In genomic region chr5:6781711-6782110, GRCh38 we compare ENCODE assay signal across 24 cellular contexts.
A peak's percentile ranks its signal among the peaks of the same experiment; 100 is the strongest.
DNase-seq lines count a peak whose midpoint lies in the region; ATAC-seq and TF ChIP-seq lines count a peak whose summit lies in the region.
"Had no signal": no experiment of that assay in that cellular context is flagged by ENCODE, and none has a peak within 500 bp of the region (broad histone marks: within the 10 kb centered on the region; RNA-seq: fewer than 3 reads in every experiment).

No MANE protein-coding gene starts in this region.

- intact Hi-C loops in mammary epithelial cell (cut with micrococcal nuclease): no loop called here
- intact Hi-C loops in MCF 10A (cut with micrococcal nuclease): no loop called here

- H3K4ac ChIP-seq in neuronal stem cell (ENCODE audit: low read length): no peak overlapping the region

- no peaks in the 10 kb centered on the region for H3K36me3 Mint-ChIP-seq in MCF 10A (ENCODE audit: insufficient read depth, unreplicated experiment)
- H3K36me3 Mint-ChIP-seq: activated CD8-positive, alpha-beta memory T cell treated with anti-CD3 and anti-CD28 coated beads, Interleukin-2, amount 10 ng/mL, durations not matched to agents 7 days and 5 days; activated naive CD4-positive, alpha-beta T cell treated with anti-CD3 and anti-CD28 coated beads, Interleukin-2, amount 10 ng/mL, durations not matched to agents 7 days and 5 days had no signal

- H3K9ac ChIP-seq in mammary epithelial cell (ENCODE audit: insufficient read depth, low read length): no peak overlapping the region
- no peak overlapping the region for H3K9ac ChIP-seq in neuronal stem cell (ENCODE audit: low read depth, low read length, poor library complexity)
- H3K9ac ChIP-seq: BLaER1 had no signal

- ATAC-seq in RWPE2 (ENCODE audit: low read depth): peak; percentile 98
- ATAC-seq in foreskin keratinocyte: peak; percentile 96
- ATAC-seq in HG03025 (IDR thresholded peaks at IDR 0.05; ENCODE audit: low FRiP score, unreplicated experiment): no peak
- ATAC-seq: activated CD8-positive, alpha-beta memory T cell treated with anti-CD3 and anti-CD28 coated beads, Interleukin-2, amount 10 ng/mL, durations not matched to agents 7 days and 5 days; SK-N-SH treated with all-trans-retinoic acid at 6 μM for 48 hours had no signal

- H2AFZ ChIP-seq in mammary epithelial cell (ENCODE audit: low read depth, low read length): no peak overlapping the region
- no peak overlapping the region for H2AFZ ChIP-seq in neuronal stem cell (ENCODE audit: low read length)

- no peak overlapping the region for H2BK12ac ChIP-seq in neuronal stem cell (ENCODE audit: low read length)

- H2AK5ac ChIP-seq in neuronal stem cell (ENCODE audit: low read depth, low read length): no peak overlapping the region

- H3K14ac ChIP-seq in neuronal stem cell (ENCODE audit: low read length): no peak overlapping the region

- H3K36me3 ChIP-seq in mammary epithelial cell (ENCODE audit: insufficient read depth, low read length): no peaks in the 10 kb centered on the region
- no peaks in the 10 kb centered on the region for H3K36me3 ChIP-seq in RWPE2 (ENCODE audit: low read depth)
- peaks cover 0 to 2% of the 10 kb centered on the region in 2 donors for H3K36me3 ChIP-seq in neuronal stem cell (replicated peaks in 1 of 2; ENCODE audit: control insufficient read depth in 2 of 2, insufficient read depth in 2 of 2, low read length in 2 of 2)
- H3K36me3 ChIP-seq: BLaER1, upper lobe of left lung had no signal

- DNase-seq in mammary epithelial cell: peak; percentile 67
- DNase-seq in MCF 10A (ENCODE audit: unreplicated experiment): no peak
- DNase-seq in RWPE2 (ENCODE audit: low spot score): no peak
- DNase-seq in foreskin keratinocyte: peak; percentile 56 to 87
- DNase-seq in neuronal stem cell (ENCODE audit: low spot score): no peak
- DNase-seq in occipital lobe (lab: John Stamatoyannopoulos, UW): no peak
- DNase-seq in 8988T: no peak
- DNase-seq: activated CD4-positive, alpha-beta T cell treated with anti-CD3 and anti-CD28 coated beads, Interleukin-2, amount 50 U/mL, for 1 hour; activated naive CD4-positive, alpha-beta T cell treated with anti-CD3 and anti-CD28 coated beads, Interleukin-2, amount 10 ng/mL, durations not matched to agents 7 days and 5 days; amygdala; endodermal cell; glutamatergic neuron; mesenchymal stem cell; NCI-H69; nucleus accumbens; small intestine; stimulated activated CD4-positive, alpha-beta T cell treated with anti-CD3 and anti-CD28 coated beads, Interleukin-1b, Interleukin-23, amount 100 ng/mL, for 48 hours; upper lobe of left lung had no signal

- POLR2A ChIA-PET in MCF 10A (lab: Yijun Ruan, JAX): no interaction called here

- H3K18ac ChIP-seq in neuronal stem cell (ENCODE audit: low read length): no peak overlapping the region

- no peaks in the 10 kb centered on the region for H3K79me2 ChIP-seq in mammary epithelial cell (ENCODE audit: insufficient read depth, low read length)

- H2BK120ac ChIP-seq in neuronal stem cell (ENCODE audit: low read depth, low read length): no peak overlapping the region

- no peaks in the 10 kb centered on the region for H3K4me1 Mint-ChIP-seq in MCF 10A (ENCODE audit: insufficient read depth, unreplicated experiment)
- H3K4me1 Mint-ChIP-seq: endodermal cell had no signal

- no peaks in the 10 kb centered on the region for H3K4me1 ChIP-seq in mammary epithelial cell (ENCODE audit: insufficient read depth, low read length)
- H3K4me1 ChIP-seq in RWPE2 (ENCODE audit: insufficient read depth, poor library complexity, severe bottlenecking): no peaks in the 10 kb centered on the region
- H3K4me1 ChIP-seq in foreskin keratinocyte: no peaks in the 10 kb centered on the region
- H3K4me1 ChIP-seq in neuronal stem cell (ENCODE audit: control insufficient read depth in 2 of 2, insufficient read depth in 1 of 2, low read depth in 1 of 2, low read length in 2 of 2): no peaks in the 10 kb centered on the region
- H3K4me1 ChIP-seq: upper lobe of left lung had no signal

- TF ChIP-seq CTCF in mammary epithelial cell (conservative IDR thresholded peaks at IDR 0.05 in 1 of 2, IDR thresholded peaks at IDR 0.05 in 1 of 2; ENCODE audit: extremely low read depth in 1 of 2, insufficient read depth in 1 of 2, low read depth in 1 of 2, low read length in 2 of 2) (no peak), MCF 10A (IDR thresholded peaks at IDR 0.05; ENCODE audit: unreplicated experiment) (no peak), RWPE2 (IDR thresholded peaks at IDR 0.05; ENCODE audit: poor library complexity, severe bottlenecking) (no peak), foreskin keratinocyte (conservative IDR thresholded peaks at IDR 0.05) (peak; percentile 3)

- no peak overlapping the region for H3K4me2 ChIP-seq in mammary epithelial cell (ENCODE audit: insufficient read depth, low read depth, low read length)
- no peak overlapping the region for H3K4me2 ChIP-seq in neuronal stem cell (ENCODE audit: insufficient read depth, low read length, poor library complexity, severe bottlenecking)
- H3K4me2 ChIP-seq: BLaER1 had no signal

- H3K27ac ChIP-seq in mammary epithelial cell (ENCODE audit: insufficient read depth, low read depth, low read length): peak overlapping the region; percentile 26
- no peak overlapping the region for H3K27ac ChIP-seq in RWPE2 (ENCODE audit: poor library complexity, severe bottlenecking)
- H3K27ac ChIP-seq in foreskin keratinocyte: peak overlapping the region; percentile 61
- H3K27ac ChIP-seq in neuronal stem cell (replicated peaks; ENCODE audit: low read length): no peak overlapping the region
- H3K27ac ChIP-seq: BLaER1, upper lobe of left lung, VCaP had no signal

- in situ Hi-C loops in mammary epithelial cell (cut with MboI; ENCODE audit: low sequenced_read_pairs in 2 of 2): no loop called here

- dilution Hi-C loops in mammary epithelial cell (cut with HindIII; ENCODE audit: low sequenced_read_pairs): no loop called here

- no peak overlapping the region for H4K8ac ChIP-seq in neuronal stem cell (ENCODE audit: low read depth, low read length)

- H3K4me3 ChIP-seq in mammary epithelial cell (replicated peaks in 1 of 3; ENCODE audit: insufficient read depth in 1 of 3, low read depth in 2 of 3, low read length in 3 of 3) (no peak overlapping the region), RWPE2 (ENCODE audit: severe bottlenecking) (no peak overlapping the region), neuronal stem cell (ENCODE audit: low read length in 2 of 2) (no peak overlapping the region)
- H3K4me3 ChIP-seq: BLaER1, upper lobe of left lung had no signal

- no peak overlapping the region for H4K91ac ChIP-seq in neuronal stem cell (ENCODE audit: low read depth, low read length, poor library complexity)

- no peak overlapping the region for H3K23ac ChIP-seq in neuronal stem cell (ENCODE audit: low read depth, low read length, poor library complexity)

- H3K9me3 Mint-ChIP-seq in MCF 10A (ENCODE audit: unreplicated experiment): no peaks in the 10 kb centered on the region
- H3K9me3 Mint-ChIP-seq: activated naive CD4-positive, alpha-beta T cell treated with anti-CD3 and anti-CD28 coated beads, Interleukin-2, amount 10 ng/mL, durations not matched to agents 7 days and 5 days; T-helper 2 cell treated with Interferon-gamma antibody and Interleukin-4, amounts not matched to agents 5 μg/mL and 100 μg/mL, for 36 hours had no signal

- no TSS peak for BruUV-seq in mammary epithelial cell (replicated peaks; lab: Mats Ljungman, UMichigan)
- no TSS peak for BruUV-seq in MCF 10A (replicated peaks; lab: Mats Ljungman, UMichigan)

- H2BK15ac ChIP-seq in neuronal stem cell (ENCODE audit: low read length): no peak overlapping the region

- no peak overlapping the region for H2BK5ac ChIP-seq in neuronal stem cell (ENCODE audit: low read length)

- CTCF ChIA-PET in mammary epithelial cell (lab: Charles Lee; ENCODE audit: low non-redundant PET) (no interaction called here), MCF 10A (lab: Yijun Ruan, JAX) (interaction anchor here (0.6 to 1.2 kb wide), 5 partner anchors 16 to 960 kb away, joined by 3 to 4 read pairs (median 3); no protein-coding TSS in a partner anchor)

- no peak overlapping the region for H3K4me3 Mint-ChIP-seq in MCF 10A (ENCODE audit: unreplicated experiment)
- H3K4me3 Mint-ChIP-seq: activated CD8-positive, alpha-beta memory T cell treated with anti-CD3 and anti-CD28 coated beads, Interleukin-2, amount 10 ng/mL, durations not matched to agents 7 days and 5 days; activated naive CD4-positive, alpha-beta T cell treated with anti-CD3 and anti-CD28 coated beads, Interleukin-2, amount 10 ng/mL, durations not matched to agents 7 days and 5 days; endodermal cell; T-helper 2 cell treated with Interferon-gamma antibody and Interleukin-4, amounts not matched to agents 5 μg/mL and 100 μg/mL, for 36 hours had no signal

- H3K9me3 ChIP-seq in mammary epithelial cell (replicated peaks; ENCODE audit: insufficient read depth, low read length) (no peaks in the 10 kb centered on the region), RWPE2 (ENCODE audit: severe bottlenecking) (no peaks in the 10 kb centered on the region), neuronal stem cell (replicated peaks in 1 of 2; ENCODE audit: control insufficient read depth in 2 of 2, insufficient read depth in 1 of 2, low read depth in 1 of 2, low read length in 2 of 2) (peaks cover 0 to 3% of the 10 kb centered on the region in 2 donors)
- H3K9me3 ChIP-seq: upper lobe of left lung had no signal

- no peaks in the 10 kb centered on the region for H3K27me3 Mint-ChIP-seq in MCF 10A (ENCODE audit: insufficient read depth, unreplicated experiment)

- no peaks in the 10 kb centered on the region for H4K20me1 ChIP-seq in mammary epithelial cell (ENCODE audit: insufficient read depth, low read length)
- H4K20me1 ChIP-seq: BLaER1 had no signal

- 56% methylated on average over 3 of the region's 3 CpGs for WGBS in mammary epithelial cell (ENCODE audit: low coverage, missing lambda C conversion rate)
- no CpG with 5 or more reads among the region's 3 CpGs for whole genome bisulfite sequencing in neuronal stem cell (ENCODE audit: extremely low coverage in 2 of 2, insufficient read length in 2 of 2, insufficient replicate concordance in 1 of 2), 2 donors

- no peak overlapping the region for H3K27ac Mint-ChIP-seq in MCF 10A (ENCODE audit: low read depth, unreplicated experiment)
- H3K27ac Mint-ChIP-seq: activated CD8-positive, alpha-beta memory T cell treated with anti-CD3 and anti-CD28 coated beads, Interleukin-2, amount 10 ng/mL, durations not matched to agents 7 days and 5 days; activated naive CD4-positive, alpha-beta T cell treated with anti-CD3 and anti-CD28 coated beads, Interleukin-2, amount 10 ng/mL, durations not matched to agents 7 days and 5 days; endodermal cell; T-helper 2 cell treated with Interferon-gamma antibody and Interleukin-4, amounts not matched to agents 5 μg/mL and 100 μg/mL, for 36 hours had no signal

- H3K79me1 ChIP-seq in neuronal stem cell (ENCODE audit: low read depth, low read length): no peaks in the 10 kb centered on the region

- H3K27me3 ChIP-seq in mammary epithelial cell (ENCODE audit: insufficient read depth, low read length): no peaks in the 10 kb centered on the region
- peaks cover under 1% of the 10 kb centered on the region for H3K27me3 ChIP-seq in RWPE2 (ENCODE audit: insufficient read depth, poor library complexity, severe bottlenecking)
- no peaks in the 10 kb centered on the region for H3K27me3 ChIP-seq in foreskin keratinocyte
- no peaks in the 10 kb centered on the region for H3K27me3 ChIP-seq in neuronal stem cell (ENCODE audit: control insufficient read depth in 3 of 3, insufficient read depth in 3 of 3, low read depth in 1 of 3, low read length in 3 of 3)
- H3K27me3 ChIP-seq: BLaER1, upper lobe of left lung had no signal

Comparison
In these comparisons a context has a peak if more than half of its experiments do, and no peak if none do; other contexts are left out.
1. DNase-seq: peak in mammary epithelial cell (single experiment) and foreskin keratinocyte (2 of 2); none in MCF 10A (single experiment), RWPE2 (single experiment), neuronal stem cell (single experiment), occipital lobe (single experiment) and 8988T (single experiment).
2. H3K27ac ChIP-seq: peak in mammary epithelial cell (single experiment) and foreskin keratinocyte (single experiment); none in RWPE2 (single experiment) and neuronal stem cell (single experiment).